Comparison of ENCODE assay signal across 18 cellular contexts in genomic region chr5:126716861-126717260, GRCh38.
"Had no signal": no experiment of that assay in that cellular context is flagged by ENCODE, and none has a peak within 500 bp of the region (broad histone marks: within the 10 kb centered on the region; RNA-seq: fewer than 3 reads in every experiment).

No MANE protein-coding gene starts in this region.

- H3K27ac Mint-ChIP-seq: naive thymus-derived CD4-positive, alpha-beta T cell; progenitor cell of endocrine pancreas; stimulated activated memory B cell treated with anti-CD40 and anti-IgM and Interleukin-4, amounts not matched to agents 10 μg/mL and 1 μg/mL and 100 μg/mL, for 72 hours; stimulated activated naive CD8-positive, alpha-beta T cell treated with anti-CD3 and anti-CD28 coated beads, Interleukin-15, amount 100 ng/mL, for 72 hours had no signal

- H3K4me1 ChIP-seq: pancreas, testis, tibial nerve had no signal

- H3K9me3 ChIP-seq: heart left ventricle, pancreas, testis, tibial nerve had no signal

- H3K4me3 ChIP-seq: heart left ventricle, pancreas, testis, tibial nerve had no signal

- ATAC-seq: heart left ventricle; naive thymus-derived CD4-positive, alpha-beta T cell; pancreas; right cardiac atrium; stimulated activated memory B cell treated with anti-CD40 and anti-IgM and Interleukin-4, amounts not matched to agents 10 μg/mL and 1 μg/mL and 100 μg/mL, for 72 hours; stimulated activated naive CD8-positive, alpha-beta T cell treated with anti-CD3 and anti-CD28 coated beads, Interleukin-15, amount 100 ng/mL, for 72 hours had no signal

- H3K36me3 Mint-ChIP-seq: stimulated activated memory B cell treated with anti-CD40 and anti-IgM and Interleukin-4, amounts not matched to agents 10 μg/mL and 1 μg/mL and 100 μg/mL, for 72 hours had no signal

- H3K27me3 Mint-ChIP-seq: progenitor cell of endocrine pancreas; stimulated activated memory B cell treated with anti-CD40 and anti-IgM and Interleukin-4, amounts not matched to agents 10 μg/mL and 1 μg/mL and 100 μg/mL, for 72 hours; stimulated activated naive CD8-positive, alpha-beta T cell treated with anti-CD3 and anti-CD28 coated beads, Interleukin-15, amount 100 ng/mL, for 72 hours had no signal

- DNase-seq: effector memory CD4-positive, alpha-beta T cell; foreskin melanocyte; heart left ventricle; hippocampal formation; naive thymus-derived CD4-positive, alpha-beta T cell; nucleus accumbens; pancreas; right cardiac atrium; small intestine; stimulated activated CD4-positive, alpha-beta T cell treated with anti-CD3 and anti-CD28 coated beads, Interleukin-12 subunit alpha, Interleukin-12 subunit beta, amount 100 ng/mL, for 4 hours; stimulated activated CD4-positive, alpha-beta T cell treated with anti-CD3 and anti-CD28 coated beads, Interleukin-4, amount 100 ng/mL, for 1 hour; stimulated activated CD8-positive, alpha-beta memory T cell treated with anti-CD3 and anti-CD28 coated beads, Interleukin-4, amount 100 ng/mL, for 48 hours; stimulated activated naive CD8-positive, alpha-beta T cell treated with anti-CD3 and anti-CD28 coated beads, Interleukin-15, amount 100 ng/mL, for 72 hours; testis had no signal

- H3K27me3 ChIP-seq: pancreas, testis, tibial nerve had no signal

- H3K9me3 Mint-ChIP-seq: neural crest cell had no signal

- H3K4me1 Mint-ChIP-seq: stimulated activated naive CD8-positive, alpha-beta T cell treated with anti-CD3 and anti-CD28 coated beads, Interleukin-15, amount 100 ng/mL, for 72 hours had no signal

- H3K36me3 ChIP-seq: heart left ventricle, pancreas, tibial nerve had no signal

- H3K27ac ChIP-seq: heart left ventricle, pancreas, testis, tibial nerve had no signal

- H3K4me3 Mint-ChIP-seq: naive thymus-derived CD4-positive, alpha-beta T cell; neural crest cell; stimulated activated memory B cell treated with anti-CD40 and anti-IgM and Interleukin-4, amounts not matched to agents 10 μg/mL and 1 μg/mL and 100 μg/mL, for 72 hours; stimulated activated naive CD8-positive, alpha-beta T cell treated with anti-CD3 and anti-CD28 coated beads, Interleukin-15, amount 100 ng/mL, for 72 hours had no signal
